1 cellular context compared by ENCODE assay signal in the genomic region with DNA sequence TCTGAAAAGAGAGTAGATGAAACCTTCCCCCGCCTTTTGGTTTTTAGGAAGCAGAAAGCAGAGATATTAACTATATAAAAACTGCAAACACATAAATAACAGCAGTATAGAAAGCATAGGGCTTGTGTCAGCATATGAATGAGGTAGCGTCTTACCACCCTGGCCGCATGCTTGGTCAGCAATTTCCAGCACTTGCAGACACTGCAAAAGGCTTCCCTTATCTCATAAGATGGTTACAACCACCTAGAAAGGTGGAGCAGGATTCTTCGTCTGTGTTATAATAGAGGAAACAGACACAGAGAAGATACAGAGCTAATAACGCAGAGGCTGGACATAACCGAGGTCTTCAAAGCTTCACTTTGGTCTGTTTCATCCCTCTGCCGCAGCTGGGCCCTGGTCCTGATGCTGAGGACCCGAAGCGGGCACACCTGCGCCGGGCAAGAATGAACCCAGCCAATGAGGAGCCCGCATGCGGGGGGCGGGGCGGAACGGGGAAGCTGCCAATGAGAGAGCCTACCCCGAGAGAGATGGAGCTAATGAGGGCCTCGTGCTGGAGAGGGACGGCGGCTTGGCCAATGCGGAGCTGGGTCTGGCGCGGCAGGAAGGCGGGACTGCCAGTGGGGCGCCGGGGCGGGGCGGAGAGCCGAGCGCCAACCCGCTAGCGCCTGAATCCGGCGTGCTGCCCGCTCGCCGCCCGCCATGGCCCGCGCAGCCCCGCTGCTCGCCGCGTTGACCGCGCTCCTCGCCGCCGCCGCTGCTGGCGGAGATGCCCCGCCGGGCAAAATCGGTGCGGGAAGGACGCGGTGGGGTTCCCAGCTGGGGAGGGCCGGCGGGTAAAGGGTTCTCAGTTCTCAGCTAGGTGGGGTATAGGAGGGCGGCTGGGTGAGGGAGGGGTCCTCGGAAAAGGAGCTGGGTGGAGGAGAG.
TF ChIP-seq lines count a peak whose summit lies in the region.

A gene with protein sequence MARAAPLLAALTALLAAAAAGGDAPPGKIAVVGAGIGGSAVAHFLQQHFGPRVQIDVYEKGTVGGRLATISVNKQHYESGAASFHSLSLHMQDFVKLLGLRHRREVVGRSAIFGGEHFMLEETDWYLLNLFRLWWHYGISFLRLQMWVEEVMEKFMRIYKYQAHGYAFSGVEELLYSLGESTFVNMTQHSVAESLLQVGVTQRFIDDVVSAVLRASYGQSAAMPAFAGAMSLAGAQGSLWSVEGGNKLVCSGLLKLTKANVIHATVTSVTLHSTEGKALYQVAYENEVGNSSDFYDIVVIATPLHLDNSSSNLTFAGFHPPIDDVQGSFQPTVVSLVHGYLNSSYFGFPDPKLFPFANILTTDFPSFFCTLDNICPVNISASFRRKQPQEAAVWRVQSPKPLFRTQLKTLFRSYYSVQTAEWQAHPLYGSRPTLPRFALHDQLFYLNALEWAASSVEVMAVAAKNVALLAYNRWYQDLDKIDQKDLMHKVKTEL (plus strand): TSS at position 677 of the 924 bp plus-strand sequence. CDS start 23 bp downstream, at position 700.

TF ChIP-seq in K562, 482 proteins besides CTCF, POLR2A, EP300 and RAD21 (continued from another document and continues in another):
- TF ChIP-seq, protein P1, sequence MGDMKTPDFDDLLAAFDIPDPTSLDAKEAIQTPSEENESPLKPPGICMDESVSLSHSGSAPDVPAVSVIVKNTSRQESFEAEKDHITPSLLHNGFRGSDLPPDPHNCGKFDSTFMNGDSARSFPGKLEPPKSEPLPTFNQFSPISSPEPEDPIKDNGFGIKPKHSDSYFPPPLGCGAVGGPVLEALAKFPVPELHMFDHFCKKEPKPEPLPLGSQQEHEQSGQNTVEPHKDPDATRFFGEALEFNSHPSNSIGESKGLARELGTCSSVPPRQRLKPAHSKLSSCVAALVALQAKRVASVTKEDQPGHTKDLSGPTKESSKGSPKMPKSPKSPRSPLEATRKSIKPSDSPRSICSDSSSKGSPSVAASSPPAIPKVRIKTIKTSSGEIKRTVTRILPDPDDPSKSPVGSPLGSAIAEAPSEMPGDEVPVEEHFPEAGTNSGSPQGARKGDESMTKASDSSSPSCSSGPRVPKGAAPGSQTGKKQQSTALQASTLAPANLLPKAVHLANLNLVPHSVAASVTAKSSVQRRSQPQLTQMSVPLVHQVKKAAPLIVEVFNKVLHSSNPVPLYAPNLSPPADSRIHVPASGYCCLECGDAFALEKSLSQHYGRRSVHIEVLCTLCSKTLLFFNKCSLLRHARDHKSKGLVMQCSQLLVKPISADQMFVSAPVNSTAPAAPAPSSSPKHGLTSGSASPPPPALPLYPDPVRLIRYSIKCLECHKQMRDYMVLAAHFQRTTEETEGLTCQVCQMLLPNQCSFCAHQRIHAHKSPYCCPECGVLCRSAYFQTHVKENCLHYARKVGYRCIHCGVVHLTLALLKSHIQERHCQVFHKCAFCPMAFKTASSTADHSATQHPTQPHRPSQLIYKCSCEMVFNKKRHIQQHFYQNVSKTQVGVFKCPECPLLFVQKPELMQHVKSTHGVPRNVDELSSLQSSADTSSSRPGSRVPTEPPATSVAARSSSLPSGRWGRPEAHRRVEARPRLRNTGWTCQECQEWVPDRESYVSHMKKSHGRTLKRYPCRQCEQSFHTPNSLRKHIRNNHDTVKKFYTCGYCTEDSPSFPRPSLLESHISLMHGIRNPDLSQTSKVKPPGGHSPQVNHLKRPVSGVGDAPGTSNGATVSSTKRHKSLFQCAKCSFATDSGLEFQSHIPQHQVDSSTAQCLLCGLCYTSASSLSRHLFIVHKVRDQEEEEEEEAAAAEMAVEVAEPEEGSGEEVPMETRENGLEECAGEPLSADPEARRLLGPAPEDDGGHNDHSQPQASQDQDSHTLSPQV (IDR thresholded peaks at IDR 0.05): peak; percentile 20; the same call in 1 of the 2 replicates
- TF ChIP-seq ZNF316 (IDR thresholded peaks at IDR 0.05) (peak; percentile 99), SP2 (IDR thresholded peaks at IDR 0.05; ENCODE audit: extremely low read depth, low read depth, low read length, poor library complexity, severe bottlenecking) (peak; percentile 72), PHF8 (IDR thresholded peaks at IDR 0.05; ENCODE audit: borderline replicate concordance, low read length) (peak; percentile 94; the same call in 1 of the 2 replicates), CSDE1 (IDR thresholded peaks at IDR 0.05) (no peak), RB1 (IDR thresholded peaks at IDR 0.05; ENCODE audit: low read depth) (peak; percentile 80), KLF6 (CRISPR knock-in tag; IDR thresholded peaks at IDR 0.05; ENCODE audit: borderline replicate concordance) (no peak), WHSC1 (IDR thresholded peaks at IDR 0.05; ENCODE audit: low read length) (no peak), ZNF121 (CRISPR knock-in tag; conservative IDR thresholded peaks at IDR 0.05) (no peak), E2F3 (CRISPR knock-in tag; IDR thresholded peaks at IDR 0.05) (no peak), NFATC3 (IDR thresholded peaks at IDR 0.05) (no peak), SMARCA4 (IDR thresholded peaks at IDR 0.05) (no peak), SMAD4 (CRISPR knock-in tag; conservative IDR thresholded peaks at IDR 0.05) (no peak; the same call in 1 of the 2 replicates), IRF2 (CRISPR knock-in tag; IDR thresholded peaks at IDR 0.05) (no peak), ESRRA (IDR thresholded peaks at IDR 0.05; ENCODE audit: borderline replicate concordance, low read depth) (no peak), ZNF76 (CRISPR knock-in tag; IDR thresholded peaks at IDR 0.05; ENCODE audit: borderline replicate concordance) (no peak), DACH1 (IDR thresholded peaks at IDR 0.05; ENCODE audit: partially characterized antibody) (no peak), MCM2 (IDR thresholded peaks at IDR 0.05; ENCODE audit: low read depth) (no peak), ZNF174 (CRISPR knock-in tag; IDR thresholded peaks at IDR 0.05) (no peak), MAFK (IDR thresholded peaks at IDR 0.05; ENCODE audit: low read length) (peak; percentile 99), SAFB (IDR thresholded peaks at IDR 0.05; ENCODE audit: borderline replicate concordance, low read depth, low read length) (no peak), SETDB1 (IDR thresholded peaks at IDR 0.05; ENCODE audit: low read length) (no peak), ZC3H4 (CRISPR knock-in tag; IDR thresholded peaks at IDR 0.05; ENCODE audit: borderline replicate concordance) (no peak), C11orf30 (IDR thresholded peaks at IDR 0.05; ENCODE audit: low read depth) (peak; percentile 99), ILF3 (IDR thresholded peaks at IDR 0.05; ENCODE audit: borderline replicate concordance) (no peak), GTF2F1 (IDR thresholded peaks at IDR 0.05; ENCODE audit: low read depth, low read length) (no peak), ZNF384 (IDR thresholded peaks at IDR 0.05; ENCODE audit: low read depth, low read length) (no peak), SREBF2 (CRISPR knock-in tag; IDR thresholded peaks at IDR 0.05) (no peak), ZNF133 (CRISPR knock-in tag; IDR thresholded peaks at IDR 0.05) (no peak), DPF2 (IDR thresholded peaks at IDR 0.05) (peak; percentile 45), ZBTB17 (CRISPR knock-in tag; IDR thresholded peaks at IDR 0.05) (no peak), MAFF (IDR thresholded peaks at IDR 0.05; ENCODE audit: low read length) (peak; percentile 99)
- TF ChIP-seq, protein P2, sequence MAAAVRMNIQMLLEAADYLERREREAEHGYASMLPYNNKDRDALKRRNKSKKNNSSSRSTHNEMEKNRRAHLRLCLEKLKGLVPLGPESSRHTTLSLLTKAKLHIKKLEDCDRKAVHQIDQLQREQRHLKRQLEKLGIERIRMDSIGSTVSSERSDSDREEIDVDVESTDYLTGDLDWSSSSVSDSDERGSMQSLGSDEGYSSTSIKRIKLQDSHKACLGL (CRISPR knock-in tag; IDR thresholded peaks at IDR 0.05; ENCODE audit: borderline replicate concordance, poor library complexity, severe bottlenecking): no peak
- TF ChIP-seq, protein P3, sequence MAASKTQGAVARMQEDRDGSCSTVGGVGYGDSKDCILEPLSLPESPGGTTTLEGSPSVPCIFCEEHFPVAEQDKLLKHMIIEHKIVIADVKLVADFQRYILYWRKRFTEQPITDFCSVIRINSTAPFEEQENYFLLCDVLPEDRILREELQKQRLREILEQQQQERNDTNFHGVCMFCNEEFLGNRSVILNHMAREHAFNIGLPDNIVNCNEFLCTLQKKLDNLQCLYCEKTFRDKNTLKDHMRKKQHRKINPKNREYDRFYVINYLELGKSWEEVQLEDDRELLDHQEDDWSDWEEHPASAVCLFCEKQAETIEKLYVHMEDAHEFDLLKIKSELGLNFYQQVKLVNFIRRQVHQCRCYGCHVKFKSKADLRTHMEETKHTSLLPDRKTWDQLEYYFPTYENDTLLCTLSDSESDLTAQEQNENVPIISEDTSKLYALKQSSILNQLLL (CRISPR knock-in tag; IDR thresholded peaks at IDR 0.05; ENCODE audit: borderline replicate concordance): no peak
- TF ChIP-seq, protein P4, sequence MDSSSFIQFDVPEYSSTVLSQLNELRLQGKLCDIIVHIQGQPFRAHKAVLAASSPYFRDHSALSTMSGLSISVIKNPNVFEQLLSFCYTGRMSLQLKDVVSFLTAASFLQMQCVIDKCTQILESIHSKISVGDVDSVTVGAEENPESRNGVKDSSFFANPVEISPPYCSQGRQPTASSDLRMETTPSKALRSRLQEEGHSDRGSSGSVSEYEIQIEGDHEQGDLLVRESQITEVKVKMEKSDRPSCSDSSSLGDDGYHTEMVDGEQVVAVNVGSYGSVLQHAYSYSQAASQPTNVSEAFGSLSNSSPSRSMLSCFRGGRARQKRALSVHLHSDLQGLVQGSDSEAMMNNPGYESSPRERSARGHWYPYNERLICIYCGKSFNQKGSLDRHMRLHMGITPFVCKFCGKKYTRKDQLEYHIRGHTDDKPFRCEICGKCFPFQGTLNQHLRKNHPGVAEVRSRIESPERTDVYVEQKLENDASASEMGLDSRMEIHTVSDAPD (CRISPR knock-in tag; IDR thresholded peaks at IDR 0.05): no peak
- TF ChIP-seq, protein P5, sequence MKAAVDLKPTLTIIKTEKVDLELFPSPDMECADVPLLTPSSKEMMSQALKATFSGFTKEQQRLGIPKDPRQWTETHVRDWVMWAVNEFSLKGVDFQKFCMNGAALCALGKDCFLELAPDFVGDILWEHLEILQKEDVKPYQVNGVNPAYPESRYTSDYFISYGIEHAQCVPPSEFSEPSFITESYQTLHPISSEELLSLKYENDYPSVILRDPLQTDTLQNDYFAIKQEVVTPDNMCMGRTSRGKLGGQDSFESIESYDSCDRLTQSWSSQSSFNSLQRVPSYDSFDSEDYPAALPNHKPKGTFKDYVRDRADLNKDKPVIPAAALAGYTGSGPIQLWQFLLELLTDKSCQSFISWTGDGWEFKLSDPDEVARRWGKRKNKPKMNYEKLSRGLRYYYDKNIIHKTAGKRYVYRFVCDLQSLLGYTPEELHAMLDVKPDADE (conservative IDR thresholded peaks at IDR 0.05; ENCODE audit: control insufficient read depth, low read depth, low read length): no peak
- TF ChIP-seq, protein P6, sequence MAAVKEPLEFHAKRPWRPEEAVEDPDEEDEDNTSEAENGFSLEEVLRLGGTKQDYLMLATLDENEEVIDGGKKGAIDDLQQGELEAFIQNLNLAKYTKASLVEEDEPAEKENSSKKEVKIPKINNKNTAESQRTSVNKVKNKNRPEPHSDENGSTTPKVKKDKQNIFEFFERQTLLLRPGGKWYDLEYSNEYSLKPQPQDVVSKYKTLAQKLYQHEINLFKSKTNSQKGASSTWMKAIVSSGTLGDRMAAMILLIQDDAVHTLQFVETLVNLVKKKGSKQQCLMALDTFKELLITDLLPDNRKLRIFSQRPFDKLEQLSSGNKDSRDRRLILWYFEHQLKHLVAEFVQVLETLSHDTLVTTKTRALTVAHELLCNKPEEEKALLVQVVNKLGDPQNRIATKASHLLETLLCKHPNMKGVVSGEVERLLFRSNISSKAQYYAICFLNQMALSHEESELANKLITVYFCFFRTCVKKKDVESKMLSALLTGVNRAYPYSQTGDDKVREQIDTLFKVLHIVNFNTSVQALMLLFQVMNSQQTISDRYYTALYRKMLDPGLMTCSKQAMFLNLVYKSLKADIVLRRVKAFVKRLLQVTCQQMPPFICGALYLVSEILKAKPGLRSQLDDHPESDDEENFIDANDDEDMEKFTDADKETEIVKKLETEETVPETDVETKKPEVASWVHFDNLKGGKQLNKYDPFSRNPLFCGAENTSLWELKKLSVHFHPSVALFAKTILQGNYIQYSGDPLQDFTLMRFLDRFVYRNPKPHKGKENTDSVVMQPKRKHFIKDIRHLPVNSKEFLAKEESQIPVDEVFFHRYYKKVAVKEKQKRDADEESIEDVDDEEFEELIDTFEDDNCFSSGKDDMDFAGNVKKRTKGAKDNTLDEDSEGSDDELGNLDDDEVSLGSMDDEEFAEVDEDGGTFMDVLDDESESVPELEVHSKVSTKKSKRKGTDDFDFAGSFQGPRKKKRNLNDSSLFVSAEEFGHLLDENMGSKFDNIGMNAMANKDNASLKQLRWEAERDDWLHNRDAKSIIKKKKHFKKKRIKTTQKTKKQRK (IDR thresholded peaks at IDR 0.05; ENCODE audit: borderline replicate concordance, low read depth, low read length): no peak; the same call in 1 of the 2 replicates
- TF ChIP-seq, protein P7, sequence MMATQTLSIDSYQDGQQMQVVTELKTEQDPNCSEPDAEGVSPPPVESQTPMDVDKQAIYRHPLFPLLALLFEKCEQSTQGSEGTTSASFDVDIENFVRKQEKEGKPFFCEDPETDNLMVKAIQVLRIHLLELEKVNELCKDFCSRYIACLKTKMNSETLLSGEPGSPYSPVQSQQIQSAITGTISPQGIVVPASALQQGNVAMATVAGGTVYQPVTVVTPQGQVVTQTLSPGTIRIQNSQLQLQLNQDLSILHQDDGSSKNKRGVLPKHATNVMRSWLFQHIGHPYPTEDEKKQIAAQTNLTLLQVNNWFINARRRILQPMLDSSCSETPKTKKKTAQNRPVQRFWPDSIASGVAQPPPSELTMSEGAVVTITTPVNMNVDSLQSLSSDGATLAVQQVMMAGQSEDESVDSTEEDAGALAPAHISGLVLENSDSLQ (IDR thresholded peaks at IDR 0.05): peak; percentile 98
- TF ChIP-seq, protein P8, sequence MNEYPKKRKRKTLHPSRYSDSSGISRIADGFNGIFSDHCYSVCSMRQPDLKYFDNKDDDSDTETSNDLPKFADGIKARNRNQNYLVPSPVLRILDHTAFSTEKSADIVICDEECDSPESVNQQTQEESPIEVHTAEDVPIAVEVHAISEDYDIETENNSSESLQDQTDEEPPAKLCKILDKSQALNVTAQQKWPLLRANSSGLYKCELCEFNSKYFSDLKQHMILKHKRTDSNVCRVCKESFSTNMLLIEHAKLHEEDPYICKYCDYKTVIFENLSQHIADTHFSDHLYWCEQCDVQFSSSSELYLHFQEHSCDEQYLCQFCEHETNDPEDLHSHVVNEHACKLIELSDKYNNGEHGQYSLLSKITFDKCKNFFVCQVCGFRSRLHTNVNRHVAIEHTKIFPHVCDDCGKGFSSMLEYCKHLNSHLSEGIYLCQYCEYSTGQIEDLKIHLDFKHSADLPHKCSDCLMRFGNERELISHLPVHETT (CRISPR knock-in tag; conservative IDR thresholded peaks at IDR 0.05 in 1 of 2, IDR thresholded peaks at IDR 0.05 in 1 of 2): peak in 1 of 2 experiments; percentile 37; a peak in 1 of 4 replicates
- TF ChIP-seq, protein P9, sequence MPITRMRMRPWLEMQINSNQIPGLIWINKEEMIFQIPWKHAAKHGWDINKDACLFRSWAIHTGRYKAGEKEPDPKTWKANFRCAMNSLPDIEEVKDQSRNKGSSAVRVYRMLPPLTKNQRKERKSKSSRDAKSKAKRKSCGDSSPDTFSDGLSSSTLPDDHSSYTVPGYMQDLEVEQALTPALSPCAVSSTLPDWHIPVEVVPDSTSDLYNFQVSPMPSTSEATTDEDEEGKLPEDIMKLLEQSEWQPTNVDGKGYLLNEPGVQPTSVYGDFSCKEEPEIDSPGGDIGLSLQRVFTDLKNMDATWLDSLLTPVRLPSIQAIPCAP (CRISPR knock-in tag; IDR thresholded peaks at IDR 0.05; ENCODE audit: borderline replicate concordance): no peak
